11 cellular contexts compared by ENCODE assay signal in genomic region chr15:67103432-67103831, GRCh38. TPM values are rescaled to one million over a fixed set of nuclear protein-coding genes. Genes with fewer than 3 reads are reported as not detected.
DNase-seq lines count a peak whose midpoint lies in the region; ATAC-seq and TF ChIP-seq lines count a peak whose summit lies in the region.
"Had no signal": no experiment of that assay in that cellular context is flagged by ENCODE, and none has a peak within 500 bp of the region (broad histone marks: within the 10 kb centered on the region; RNA-seq: fewer than 3 reads in every experiment).

No MANE protein-coding gene starts in this region.

- intact Hi-C loops in activated CD4-positive, alpha-beta memory T cell treated with anti-CD3 and anti-CD28 coated beads for 36 hours (cut with micrococcal nuclease) = loop anchor here (5.0 kb wide), 1 partner anchor 76 kb away; no protein-coding TSS in a partner anchor
- intact Hi-C loops in PC-9 (cut with micrococcal nuclease; ENCODE audit: unreplicated experiment) (loop anchor here (10.0 kb wide), 1 partner anchor 201 kb away; no protein-coding TSS in a partner anchor), esophagus muscularis mucosa (cut with DNase I) (loop anchor here (5.0 kb wide), 1 partner anchor 36 kb away; the partner anchor contains the start of gene SMAD3)

- TF ChIP-seq POLR2A in esophagus muscularis mucosa (IDR thresholded peaks at IDR 0.05; ENCODE audit: low read depth) = no peak

- peak overlapping the region; percentile 41 for H3K4me3 Mint-ChIP-seq in activated CD4-positive, alpha-beta memory T cell treated with anti-CD3 and anti-CD28 coated beads, Interleukin-2, amount 10 ng/mL, durations not matched to agents 7 days and 5 days
- no peak overlapping the region for H3K4me3 Mint-ChIP-seq in activated CD4-positive, alpha-beta memory T cell treated with anti-CD3 and anti-CD28 coated beads for 36 hours
- H3K4me3 Mint-ChIP-seq in stimulated activated effector memory CD8-positive, alpha-beta T cell treated with anti-CD3 and anti-CD28 coated beads, Interleukin-12 subunit alpha, Interleukin-12 subunit beta, amount 100 ng/mL, for 72 hours = no peak overlapping the region

- POLR2A ChIA-PET in activated CD4-positive, alpha-beta memory T cell treated with anti-CD3 and anti-CD28 coated beads, Interleukin-2, amount 10 ng/mL, durations not matched to agents 7 days and 5 days (lab: Charles Lee) = interaction anchor here (1.1 to 19.8 kb wide), 9 partner anchors 11 to 137 kb away, joined by 3 to 489 read pairs (median 83); partner anchors contain the start of gene SMAD3
- POLR2A ChIA-PET in activated CD4-positive, alpha-beta memory T cell treated with anti-CD3 and anti-CD28 coated beads for 36 hours (lab: Charles Lee) = interaction anchor here (0.9 to 4.9 kb wide), 9 partner anchors 12 to 71 kb away, joined by 4 to 117 read pairs (median 25); partner anchors contain the start of gene SMAD3
- POLR2A ChIA-PET in PC-9 (lab: Charles Lee; ENCODE audit: unreplicated experiment) = no interaction called here

- 58% methylated on average over 6 of the region's 6 CpGs for WGBS in esophagus muscularis mucosa

- H3K27ac Mint-ChIP-seq in activated CD4-positive, alpha-beta memory T cell treated with anti-CD3 and anti-CD28 coated beads, Interleukin-2, amount 10 ng/mL, durations not matched to agents 7 days and 5 days = no peak overlapping the region
- H3K27ac Mint-ChIP-seq in activated CD4-positive, alpha-beta memory T cell treated with anti-CD3 and anti-CD28 coated beads for 36 hours = no peak overlapping the region
- H3K27ac Mint-ChIP-seq in stimulated activated effector memory CD8-positive, alpha-beta T cell treated with anti-CD3 and anti-CD28 coated beads, Interleukin-12 subunit alpha, Interleukin-12 subunit beta, amount 100 ng/mL, for 72 hours = peak overlapping the region; percentile 13

- H3K4me3 ChIP-seq in PC-9 = no peak overlapping the region
- H3K4me3 ChIP-seq in esophagus muscularis mucosa = no peak overlapping the region
- H3K4me3 ChIP-seq: thoracic aorta had no signal

- TF ChIP-seq EP300 in esophagus muscularis mucosa (IDR thresholded peaks at IDR 0.05) = no peak

- H3K9me3 ChIP-seq in PC-9 (ENCODE audit: insufficient read depth, low read depth) (no peaks in the 10 kb centered on the region), esophagus muscularis mucosa (no peaks in the 10 kb centered on the region)
- H3K9me3 ChIP-seq: thoracic aorta had no signal

- peak overlapping the region; percentile 100 for H3K27ac ChIP-seq in PC-9
- H3K27ac ChIP-seq in esophagus muscularis mucosa (replicated peaks in 1 of 4) = peak overlapping the region; percentile 79 to 88 (median 83)

- H3K36me3 ChIP-seq in PC-9 (ENCODE audit: low read depth) = peaks cover 5% of the 10 kb centered on the region; the same call in 1 of the 2 replicates
- H3K36me3 ChIP-seq in esophagus muscularis mucosa = no peaks in the 10 kb centered on the region
- H3K36me3 ChIP-seq: thoracic aorta had no signal

- H3K4me1 Mint-ChIP-seq in activated CD4-positive, alpha-beta memory T cell treated with anti-CD3 and anti-CD28 coated beads, Interleukin-2, amount 10 ng/mL, durations not matched to agents 7 days and 5 days = peaks cover 22% of the 10 kb centered on the region
- H3K4me1 Mint-ChIP-seq in activated CD4-positive, alpha-beta memory T cell treated with anti-CD3 and anti-CD28 coated beads for 36 hours (ENCODE audit: low read depth) = peaks cover 22% of the 10 kb centered on the region
- peaks cover 63% of the 10 kb centered on the region for H3K4me1 Mint-ChIP-seq in stimulated activated effector memory CD8-positive, alpha-beta T cell treated with anti-CD3 and anti-CD28 coated beads, Interleukin-12 subunit alpha, Interleukin-12 subunit beta, amount 100 ng/mL, for 72 hours

- no peak for TF ChIP-seq CTCF in PC-9 (conservative IDR thresholded peaks at IDR 0.05)
- TF ChIP-seq CTCF in esophagus muscularis mucosa (IDR thresholded peaks at IDR 0.05) = no peak

- no peaks in the 10 kb centered on the region for H4K20me1 ChIP-seq in PC-9 (ENCODE audit: insufficient read depth)

- BruUV-seq in PC-9 (replicated peaks; lab: Mats Ljungman, UMichigan) = no TSS peak

- peaks cover 86% of the 10 kb centered on the region for H3K79me2 ChIP-seq in PC-9 (ENCODE audit: low read depth)

- no peaks in the 10 kb centered on the region for H3K9me2 ChIP-seq in PC-9 (ENCODE audit: insufficient read depth)

- peaks cover 55% of the 10 kb centered on the region for H3K4me1 ChIP-seq in PC-9 (replicated peaks; ENCODE audit: insufficient read depth)
- peaks cover 70 to 98% (median 93%) of the 10 kb centered on the region in 4 donors for H3K4me1 ChIP-seq in esophagus muscularis mucosa

- H3K9me3 Mint-ChIP-seq in activated CD4-positive, alpha-beta memory T cell treated with anti-CD3 and anti-CD28 coated beads, Interleukin-2, amount 10 ng/mL, durations not matched to agents 7 days and 5 days = no peaks in the 10 kb centered on the region
- H3K9me3 Mint-ChIP-seq in activated CD4-positive, alpha-beta memory T cell treated with anti-CD3 and anti-CD28 coated beads for 36 hours = no peaks in the 10 kb centered on the region
- no peaks in the 10 kb centered on the region for H3K9me3 Mint-ChIP-seq in stimulated activated effector memory CD8-positive, alpha-beta T cell treated with anti-CD3 and anti-CD28 coated beads, Interleukin-12 subunit alpha, Interleukin-12 subunit beta, amount 100 ng/mL, for 72 hours

- H2AFZ ChIP-seq in PC-9 = no peak overlapping the region

- CTCF ChIA-PET in activated CD4-positive, alpha-beta memory T cell treated with anti-CD3 and anti-CD28 coated beads, Interleukin-2, amount 10 ng/mL, durations not matched to agents 7 days and 5 days (lab: Charles Lee) = interaction anchor here (1.0 to 1.6 kb wide), 2 partner anchors 19 to 137 kb away, joined by 3 to 4 read pairs; no protein-coding TSS in a partner anchor
- CTCF ChIA-PET in activated CD4-positive, alpha-beta memory T cell treated with anti-CD3 and anti-CD28 coated beads for 36 hours (lab: Charles Lee) = interaction anchor here (0.9 to 3.8 kb wide), 9 partner anchors 11 to 200 kb away, joined by 3 to 21 read pairs (median 7); no protein-coding TSS in a partner anchor
- CTCF ChIA-PET in PC-9 (lab: Charles Lee) = no interaction called here

- H3K27me3 ChIP-seq in PC-9 (ENCODE audit: insufficient read depth, low read depth) (no peaks in the 10 kb centered on the region), esophagus muscularis mucosa (no peaks in the 10 kb centered on the region)

- no peaks in the 10 kb centered on the region for H3K27me3 Mint-ChIP-seq in activated CD4-positive, alpha-beta memory T cell treated with anti-CD3 and anti-CD28 coated beads, Interleukin-2, amount 10 ng/mL, durations not matched to agents 7 days and 5 days
- H3K27me3 Mint-ChIP-seq in activated CD4-positive, alpha-beta memory T cell treated with anti-CD3 and anti-CD28 coated beads for 36 hours = no peaks in the 10 kb centered on the region

- no peak for DNase-seq in activated CD4-positive, alpha-beta memory T cell treated with anti-CD3 and anti-CD28 coated beads, Interleukin-2, amount 10 ng/mL, durations not matched to agents 7 days and 5 days
- no peak for DNase-seq in activated CD4-positive, alpha-beta memory T cell treated with anti-CD3 and anti-CD28 coated beads for 36 hours
- DNase-seq in PC-9 (no peak), esophagus muscularis mucosa (ENCODE audit: extremely low spot score) (no peak), OCI-M1 (lab: John Stamatoyannopoulos, UW) (no peak)
- DNase-seq in stimulated activated effector memory CD8-positive, alpha-beta T cell treated with anti-CD3 and anti-CD28 coated beads, Interleukin-12 subunit alpha, Interleukin-12 subunit beta, amount 100 ng/mL, for 72 hours (ENCODE audit: low spot score in 2 of 2) = no peak
- DNase-seq: Karpas-422, mesendoderm had no signal

- H3F3A ChIP-seq in PC-9 (ENCODE audit: insufficient read depth, low read depth) = peaks cover 57% of the 10 kb centered on the region

- no peak for ATAC-seq in stimulated activated effector memory CD8-positive, alpha-beta T cell treated with anti-CD3 and anti-CD28 coated beads, Interleukin-12 subunit alpha, Interleukin-12 subunit beta, amount 100 ng/mL, for 72 hours
- ATAC-seq in GM18498 (IDR thresholded peaks at IDR 0.05; ENCODE audit: unreplicated experiment) = no peak
- no peak for ATAC-seq in GM19467 (IDR thresholded peaks at IDR 0.05; ENCODE audit: unreplicated experiment)

- no peak overlapping the region for H3K4me2 ChIP-seq in PC-9

- H3K36me3 Mint-ChIP-seq in activated CD4-positive, alpha-beta memory T cell treated with anti-CD3 and anti-CD28 coated beads, Interleukin-2, amount 10 ng/mL, durations not matched to agents 7 days and 5 days (ENCODE audit: low read depth) = peaks cover 65% of the 10 kb centered on the region
- peaks cover 13% of the 10 kb centered on the region for H3K36me3 Mint-ChIP-seq in activated CD4-positive, alpha-beta memory T cell treated with anti-CD3 and anti-CD28 coated beads for 36 hours
- peaks cover 16% of the 10 kb centered on the region for H3K36me3 Mint-ChIP-seq in stimulated activated effector memory CD8-positive, alpha-beta T cell treated with anti-CD3 and anti-CD28 coated beads, Interleukin-12 subunit alpha, Interleukin-12 subunit beta, amount 100 ng/mL, for 72 hours

RNA-seq across cellular contexts. Expression of gene SMAD3, which starts 38.0 kb away (rescaled TPM):
- total RNA-seq in activated CD4-positive, alpha-beta memory T cell treated with anti-CD3 and anti-CD28 coated beads, Interleukin-2, amount 10 ng/mL, durations not matched to agents 7 days and 5 days = 100 to 1,000 TPM; 145 to 148 TPM
- total RNA-seq in activated CD4-positive, alpha-beta memory T cell treated with anti-CD3 and anti-CD28 coated beads for 36 hours = 10 to 100 TPM; 50.2 to 50.5 TPM
- 99.5 and 109 TPM in 2 replicates for total RNA-seq in PC-9 (2021)
- 10 to 100 TPM; 21.2 to 32.3 (median 24.2) TPM for total RNA-seq in esophagus muscularis mucosa
